In the genomic region with DNA sequence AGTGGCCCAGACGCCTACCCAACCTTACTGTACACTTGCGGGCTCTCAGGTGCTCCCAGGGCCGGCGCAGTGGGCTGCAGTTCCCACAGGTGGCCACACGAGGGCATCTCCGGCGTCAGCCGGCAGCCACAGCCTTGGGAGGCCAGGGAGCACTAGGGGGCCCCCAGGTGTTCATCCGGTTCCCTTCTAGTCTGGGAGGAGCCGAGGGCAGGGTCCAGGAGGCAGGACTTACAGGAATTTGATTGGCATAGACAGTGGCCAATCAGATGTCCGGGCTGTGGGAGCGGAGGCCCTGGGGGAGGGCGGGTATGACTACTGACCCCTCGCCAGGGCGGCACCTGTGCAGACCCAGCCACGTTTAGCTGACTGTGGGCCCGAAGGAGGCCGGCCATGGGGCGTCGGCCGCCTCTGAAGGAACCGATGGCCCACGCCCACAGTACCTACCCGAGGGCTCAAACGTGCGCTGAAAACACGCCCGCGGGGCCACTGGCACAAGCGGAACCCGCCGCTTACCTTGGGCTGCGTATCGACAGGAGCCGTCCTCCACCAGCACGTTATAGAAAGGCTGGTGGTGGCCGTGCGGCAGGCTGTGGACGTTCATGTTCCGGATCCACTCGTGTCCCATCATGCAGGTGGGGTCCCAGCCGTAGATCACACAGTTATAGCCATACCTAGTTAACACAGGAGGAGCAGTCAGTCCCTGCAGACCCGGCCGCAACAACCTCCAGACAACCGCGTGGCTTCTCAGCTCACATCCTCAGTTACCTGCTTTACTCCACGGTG, we compare ENCODE assay signal across 8 cellular contexts. TPM values are rescaled to one million over a fixed set of nuclear protein-coding genes. Genes with fewer than 3 reads are reported as not detected.
DNase-seq lines count a peak whose midpoint lies in the region; ATAC-seq and TF ChIP-seq lines count a peak whose summit lies in the region.

No MANE protein-coding gene starts in this region.

- H3K9ac ChIP-seq in PC-3 (ENCODE audit: low read length) = no peak overlapping the region

- H3K4me1 ChIP-seq in PC-3 (ENCODE audit: insufficient read depth, low read length) = no peaks in the 10 kb centered on the region

- H3K27me3 ChIP-seq in AG04450 (ENCODE audit: control insufficient read depth, insufficient read depth, low read length) (no peaks in the 10 kb centered on the region), HL-60 (ENCODE audit: insufficient read depth, poor library complexity, severe bottlenecking) (no peaks in the 10 kb centered on the region), PC-3 (ENCODE audit: low read length) (no peaks in the 10 kb centered on the region)

- H3K9me3 ChIP-seq in AG04450 (ENCODE audit: control insufficient read depth, insufficient read depth, low read length) (no peaks in the 10 kb centered on the region; the same call in 1 of the 2 replicates), PC-3 (ENCODE audit: low read length) (no peaks in the 10 kb centered on the region)

- H3K9me2 ChIP-seq in PC-3 (replicated peaks; ENCODE audit: low read length) = no peaks in the 10 kb centered on the region

- H3K36me3 Mint-ChIP-seq in activated T-helper 1 cell treated with anti-CD3 and anti-CD28 coated beads, Interleukin-12 subunit alpha, Interleukin-12 subunit beta, Interleukin-2, Interleukin-4 antibody, amounts not matched to agents 30 ng/mL and 10 ng/mL and 1 ng/mL, durations not matched to agents 14 hours and 24 hours and 36 hours (ENCODE audit: low read depth) = peaks cover 56% of the 10 kb centered on the region

- intact Hi-C loops in PC-3 (cut with micrococcal nuclease) = no loop called here
- intact Hi-C loops in activated T-helper 1 cell treated with anti-CD3 and anti-CD28 coated beads, Interleukin-12 subunit alpha, Interleukin-12 subunit beta, Interleukin-2, Interleukin-4 antibody, amounts not matched to agents 30 ng/mL and 10 ng/mL and 1 ng/mL, durations not matched to agents 14 hours and 24 hours and 36 hours (cut with micrococcal nuclease) = loop anchor here (1.0 kb wide), 1 partner anchor 21 kb away; no protein-coding TSS in a partner anchor

- H3K4me1 Mint-ChIP-seq in activated T-helper 1 cell treated with anti-CD3 and anti-CD28 coated beads, Interleukin-12 subunit alpha, Interleukin-12 subunit beta, Interleukin-2, Interleukin-4 antibody, amounts not matched to agents 30 ng/mL and 10 ng/mL and 1 ng/mL, durations not matched to agents 14 hours and 24 hours and 36 hours (ENCODE audit: low read depth) = peaks cover 29% of the 10 kb centered on the region

- H2AFZ ChIP-seq in PC-3 (ENCODE audit: low read length) = no peak overlapping the region

- H3K79me2 ChIP-seq in PC-3 (ENCODE audit: low read length) = no peaks in the 10 kb centered on the region

- CTCF ChIA-PET in AG04450 (lab: Charles Lee) = interaction anchor here (0.6 to 1.2 kb wide), 2 partner anchors 9 kb away, joined by 3 read pairs; no protein-coding TSS in a partner anchor
- CTCF ChIA-PET in PC-3 (lab: Charles Lee) = no interaction called here

- peaks cover 74% of the 10 kb centered on the region for H3K36me3 ChIP-seq in PC-3 (ENCODE audit: low read depth, low read length)

- H3K4me3 ChIP-seq in AG04450 (ENCODE audit: low read depth, low read length) (no peak overlapping the region), HL-60 (replicated peaks; ENCODE audit: insufficient read depth, low read length) (no peak overlapping the region), PC-3 (ENCODE audit: low read length) (no peak overlapping the region)

- TF ChIP-seq CTCF in AG04450 (IDR thresholded peaks at IDR 0.05; ENCODE audit: low read depth, low read length) (peak; percentile 61), HL-60 (IDR thresholded peaks at IDR 0.05; ENCODE audit: insufficient read depth, low read length) (peak; percentile 24), PC-3 (conservative IDR thresholded peaks at IDR 0.05; ENCODE audit: low read depth, low read length) (peak; percentile 97)

- DNase-seq in AG04450 (ENCODE audit: low read depth, low spot score) (no peak), HL-60 (ENCODE audit: low read depth in 1 of 2, low spot score in 1 of 2) (peak in 1 of 2 experiments; percentile 34), PC-3 (peak; percentile 91), germinal center (ENCODE audit: low spot score) (peak; percentile 87), putamen (ENCODE audit: low spot score) (peak; percentile 49), DMS114 treated with DMSO at 0.1 percent for 48 hours (lab: John Stamatoyannopoulos, UW; ENCODE audit: unreplicated experiment) (no peak)
- peak; percentile 62 for DNase-seq in activated T-helper 1 cell treated with anti-CD3 and anti-CD28 coated beads, Interleukin-12 subunit alpha, Interleukin-12 subunit beta, Interleukin-2, Interleukin-4 antibody, amounts not matched to agents 30 ng/mL and 10 ng/mL and 1 ng/mL, durations not matched to agents 14 hours and 24 hours and 36 hours (ENCODE audit: low spot score)

- H3K4me3 Mint-ChIP-seq in activated T-helper 1 cell treated with anti-CD3 and anti-CD28 coated beads, Interleukin-12 subunit alpha, Interleukin-12 subunit beta, Interleukin-2, Interleukin-4 antibody, amounts not matched to agents 30 ng/mL and 10 ng/mL and 1 ng/mL, durations not matched to agents 14 hours and 24 hours and 36 hours = no peak overlapping the region

- H3F3A ChIP-seq in PC-3 (ENCODE audit: low read length, unreplicated experiment) = no peaks in the 10 kb centered on the region

- no peak overlapping the region for H3K4me2 ChIP-seq in PC-3 (ENCODE audit: low read length)

- H3K27ac Mint-ChIP-seq in activated T-helper 1 cell treated with anti-CD3 and anti-CD28 coated beads, Interleukin-12 subunit alpha, Interleukin-12 subunit beta, Interleukin-2, Interleukin-4 antibody, amounts not matched to agents 30 ng/mL and 10 ng/mL and 1 ng/mL, durations not matched to agents 14 hours and 24 hours and 36 hours = no peak overlapping the region

- H3K27ac ChIP-seq in AG04450 (ENCODE audit: low read depth, low read length) (no peak overlapping the region), HL-60 (replicated peaks) (no peak overlapping the region), PC-3 (ENCODE audit: low read length) (no peak overlapping the region)

- no peaks in the 10 kb centered on the region for H4K20me1 ChIP-seq in PC-3 (ENCODE audit: low read length)

- H3K27me3 Mint-ChIP-seq in activated T-helper 1 cell treated with anti-CD3 and anti-CD28 coated beads, Interleukin-12 subunit alpha, Interleukin-12 subunit beta, Interleukin-2, Interleukin-4 antibody, amounts not matched to agents 30 ng/mL and 10 ng/mL and 1 ng/mL, durations not matched to agents 14 hours and 24 hours and 36 hours (ENCODE audit: insufficient read depth) = no peaks in the 10 kb centered on the region

- no peaks in the 10 kb centered on the region for H3K9me3 Mint-ChIP-seq in activated T-helper 1 cell treated with anti-CD3 and anti-CD28 coated beads, Interleukin-12 subunit alpha, Interleukin-12 subunit beta, Interleukin-2, Interleukin-4 antibody, amounts not matched to agents 30 ng/mL and 10 ng/mL and 1 ng/mL, durations not matched to agents 14 hours and 24 hours and 36 hours

- ATAC-seq in GM19025 (IDR thresholded peaks at IDR 0.05; ENCODE audit: low read depth, unreplicated experiment) = peak; percentile 54
- peak; percentile 96 for ATAC-seq in PC-3

- POLR2A ChIA-PET in AG04450 (lab: Yijun Ruan, JAX) = no interaction called here
- POLR2A ChIA-PET in PC-3 (lab: Charles Lee; ENCODE audit: unreplicated experiment) = no interaction called here

- no TSS peak for BruUV-seq in PC-3 (replicated peaks; lab: Mats Ljungman, UMichigan)

RNA-seq across cellular contexts. Expression of a gene that starts 34.8 kb away (rescaled TPM):
- 38.0 and 38.9 TPM in 2 replicates for polyA plus RNA-seq in AG04450 (2011; rRNA removed)
- 101 and 126 TPM in 2 replicates for polyA minus RNA-seq in AG04450 (2011; rRNA and poly(A)+ RNA removed)
- total RNA-seq in PC-3 (2014; rRNA removed) = 230 and 321 TPM in 2 replicates
- 24.8 and 25.2 TPM in 2 replicates for total RNA-seq in activated T-helper 1 cell treated with anti-CD3 and anti-CD28 coated beads, Interleukin-12 subunit alpha, Interleukin-12 subunit beta, Interleukin-2, Interleukin-4 antibody, amounts not matched to agents 30 ng/mL and 10 ng/mL and 1 ng/mL, durations not matched to agents 14 hours and 24 hours and 36 hours

RNA-seq across cellular contexts. Expression of a gene that starts 56.3 kb away (rescaled TPM):
- polyA plus RNA-seq in AG04450 (2011; rRNA removed) = 0.10 TPM in 2 replicates
- not detected in 2 replicates for polyA minus RNA-seq in AG04450 (2011; rRNA and poly(A)+ RNA removed)
- 0.75 and 2.1 TPM in 2 replicates for total RNA-seq in PC-3 (2014; rRNA removed)
- 75.2 and 85.2 TPM in 2 replicates for total RNA-seq in activated T-helper 1 cell treated with anti-CD3 and anti-CD28 coated beads, Interleukin-12 subunit alpha, Interleukin-12 subunit beta, Interleukin-2, Interleukin-4 antibody, amounts not matched to agents 30 ng/mL and 10 ng/mL and 1 ng/mL, durations not matched to agents 14 hours and 24 hours and 36 hours

Comparison
In these comparisons a context has a peak if more than half of its experiments do, and no peak if none do; other contexts are left out.
1. DNase-seq: peak in PC-3 (single experiment), activated T-helper 1 cell treated with anti-CD3 and anti-CD28 coated beads, Interleukin-12 subunit alpha, Interleukin-12 subunit beta, Interleukin-2, Interleukin-4 antibody, amounts not matched to agents 30 ng/mL and 10 ng/mL and 1 ng/mL, durations not matched to agents 14 hours and 24 hours and 36 hours (single experiment), germinal center (single experiment) and putamen (single experiment); none in AG04450 (single experiment) and DMS114 treated with DMSO at 0.1 percent for 48 hours (single experiment).
2. CTCF ChIP-seq: peak in every context shown above with its lines; median percentile 97 in PC-3; 61 in AG04450; 24 in HL-60.
3. RNA of a gene that starts 56.3 kb away (total RNA-seq): 75.2 to 85.2 TPM in activated T-helper 1 cell treated with anti-CD3 and anti-CD28 coated beads, Interleukin-12 subunit alpha, Interleukin-12 subunit beta, Interleukin-2, Interleukin-4 antibody, amounts not matched to agents 30 ng/mL and 10 ng/mL and 1 ng/mL, durations not matched to agents 14 hours and 24 hours and 36 hours; 0.75 to 2.1 TPM in PC-3; every median in the first group is over 10 times any median in the second.